13 cellular contexts compared by ENCODE assay signal in genomic region chr2:20611844-20612356, GRCh38. TPM values are rescaled to one million over a fixed set of nuclear protein-coding genes. Genes with fewer than 3 reads are reported as not detected.
DNase-seq lines count a peak whose midpoint lies in the region; ATAC-seq and TF ChIP-seq lines count a peak whose summit lies in the region.
"Had no signal": no experiment of that assay in that cellular context is flagged by ENCODE, and none has a peak within 500 bp of the region (broad histone marks: within the 10 kb centered on the region; RNA-seq: fewer than 3 reads in every experiment).

No MANE protein-coding gene starts in this region.

- H3K27me3 ChIP-seq in H9 (ENCODE audit: insufficient read depth, low read length): no peaks in the 10 kb centered on the region
- H3K27me3 ChIP-seq in duodenal mucosa (ENCODE audit: control insufficient read depth in 1 of 2, insufficient read depth in 2 of 2, low read length in 2 of 2): no peaks in the 10 kb centered on the region
- H3K27me3 ChIP-seq in spleen (replicated peaks in 1 of 7): no peaks in the 10 kb centered on the region
- H3K27me3 ChIP-seq in CD4-positive, alpha-beta T cell (ENCODE audit: control insufficient read depth, insufficient read depth, low read length): no peaks in the 10 kb centered on the region

- H4K5ac ChIP-seq in H9 (ENCODE audit: insufficient read length, low read depth, low read length): no peak overlapping the region

- H2BK15ac ChIP-seq in H9 (ENCODE audit: low read depth, low read length): no peak overlapping the region

- no peak overlapping the region for H3K14ac ChIP-seq in H9 (ENCODE audit: insufficient read depth, low read length)

- no peak overlapping the region for H3K4me2 ChIP-seq in H9 (ENCODE audit: insufficient read depth, insufficient read length, low read length)

- H3K79me1 ChIP-seq in H9 (ENCODE audit: insufficient read depth, low read depth, low read length, poor library complexity, severe bottlenecking): no peaks in the 10 kb centered on the region

- no peak overlapping the region for H4K8ac ChIP-seq in H9 (replicated peaks; ENCODE audit: insufficient read length, low read depth, low read length)

- no peak overlapping the region for H3K23ac ChIP-seq in H9 (ENCODE audit: insufficient read length, low read depth, low read length)

- H3K4me1 ChIP-seq in H9 (ENCODE audit: insufficient read depth, low read length) (peaks cover 3% of the 10 kb centered on the region; the same call in 1 of the 2 replicates), duodenal mucosa (ENCODE audit: control insufficient read depth in 1 of 2, insufficient read depth in 2 of 2, low read length in 2 of 2) (peaks cover 28% of the 10 kb centered on the region in 2 donors), spleen (peaks cover 27 to 75% (median 64%) of the 10 kb centered on the region in 6 donors)

- H3K18ac ChIP-seq in H9 (ENCODE audit: insufficient read length, low read depth, low read length): peak overlapping the region; percentile 28

- peaks cover 0 to 11% (median 0%) of the 10 kb centered on the region in 3 experiments; a peak in 4 of 7 replicates for H3K36me3 Mint-ChIP-seq in H9 (ENCODE audit: insufficient read depth in 1 of 3, low read depth in 3 of 3)
- H3K36me3 Mint-ChIP-seq in CD4-positive, alpha-beta T cell (ENCODE audit: low read depth): peaks cover 5% of the 10 kb centered on the region
- H3K36me3 Mint-ChIP-seq in activated naive CD4-positive, alpha-beta T cell treated with anti-CD3 and anti-CD28 coated beads, Interleukin-2, amount 10 ng/mL, durations not matched to agents 7 days and 5 days: no peaks in the 10 kb centered on the region
- peaks cover 13% of the 10 kb centered on the region for H3K36me3 Mint-ChIP-seq in glutamatergic neuron (ENCODE audit: unreplicated experiment)

- no peak overlapping the region for H3K9ac ChIP-seq in H9 (ENCODE audit: extremely low read depth, insufficient read length, low read length)
- H3K9ac ChIP-seq in duodenal mucosa (ENCODE audit: low read depth in 1 of 2, low read length in 2 of 2): no peak overlapping the region

- no peak overlapping the region for H2BK120ac ChIP-seq in H9 (ENCODE audit: low read depth, low read length, poor library complexity, severe bottlenecking)

- no peak for DNase-seq in H9
- peak; percentile 11 for DNase-seq in mesenteric fat pad (ENCODE audit: low spot score)
- no peak for DNase-seq in spleen
- no peak for DNase-seq in CD4-positive, alpha-beta T cell
- no peak for DNase-seq in activated naive CD4-positive, alpha-beta T cell treated with anti-CD3 and anti-CD28 coated beads, Interleukin-2, amount 10 ng/mL, durations not matched to agents 7 days and 5 days
- DNase-seq in glutamatergic neuron: no peak
- DNase-seq: NCI-H1417; NCI-H446; stimulated activated CD4-positive, alpha-beta T cell treated with anti-CD3 and anti-CD28 coated beads, Interleukin-4, amount 100 ng/mL, for 24 hours had no signal

- no peak overlapping the region for H2AFZ ChIP-seq in H9 (ENCODE audit: low read length)

- H3K27me3 Mint-ChIP-seq in H9 (ENCODE audit: low read depth) (peaks cover 3% of the 10 kb centered on the region), glutamatergic neuron (ENCODE audit: unreplicated experiment) (peaks cover 5% of the 10 kb centered on the region)
- no peaks in the 10 kb centered on the region for H3K27me3 Mint-ChIP-seq in CD4-positive, alpha-beta T cell
- peaks cover 4% of the 10 kb centered on the region for H3K27me3 Mint-ChIP-seq in activated naive CD4-positive, alpha-beta T cell treated with anti-CD3 and anti-CD28 coated beads, Interleukin-2, amount 10 ng/mL, durations not matched to agents 7 days and 5 days
- H3K27me3 Mint-ChIP-seq: activated naive CD4-positive, alpha-beta T cell treated with anti-CD3 and anti-CD28 coated beads, Interleukin-2, amount 50 U/mL, for 24 hours; progenitor cell of endocrine pancreas had no signal

- H3K9me3 Mint-ChIP-seq in H9 (peaks cover 2 to 8% of the 10 kb centered on the region in 2 experiments; a peak in 4 of 5 replicates), glutamatergic neuron (ENCODE audit: unreplicated experiment) (peaks cover 10% of the 10 kb centered on the region)
- H3K9me3 Mint-ChIP-seq in CD4-positive, alpha-beta T cell: peaks cover 3% of the 10 kb centered on the region
- no peaks in the 10 kb centered on the region for H3K9me3 Mint-ChIP-seq in activated naive CD4-positive, alpha-beta T cell treated with anti-CD3 and anti-CD28 coated beads, Interleukin-2, amount 10 ng/mL, durations not matched to agents 7 days and 5 days
- H3K9me3 Mint-ChIP-seq: activated naive CD4-positive, alpha-beta T cell treated with anti-CD3 and anti-CD28 coated beads, Interleukin-2, amount 50 U/mL, for 24 hours had no signal

- peaks cover 3% of the 10 kb centered on the region for H3K23me2 ChIP-seq in H9 (ENCODE audit: insufficient read length, low read depth, low read length, poor library complexity, severe bottlenecking)

- H4K20me1 ChIP-seq in H9 (ENCODE audit: control insufficient read depth, insufficient read depth, insufficient read length): no peaks in the 10 kb centered on the region

- H3K36me3 ChIP-seq in duodenal mucosa (ENCODE audit: control insufficient read depth in 1 of 2, insufficient read depth in 2 of 2, low read length in 2 of 2): no peaks in the 10 kb centered on the region
- peaks cover 0 to 12% (median 0%) of the 10 kb centered on the region in 6 donors for H3K36me3 ChIP-seq in spleen

- no peaks in the 10 kb centered on the region for H3K9me3 ChIP-seq in H9 (ENCODE audit: control insufficient read depth, low read depth, low read length)
- H3K9me3 ChIP-seq in duodenal mucosa (ENCODE audit: control insufficient read depth in 1 of 2, low read length in 2 of 2): peaks cover 0 to 2% of the 10 kb centered on the region in 2 donors
- H3K9me3 ChIP-seq in spleen: peaks cover 0 to 8% (median 4%) of the 10 kb centered on the region in 8 donors
- H3K9me3 ChIP-seq in CD4-positive, alpha-beta T cell (ENCODE audit: control insufficient read depth, low read length): no peaks in the 10 kb centered on the region

- H2BK20ac ChIP-seq in H9 (ENCODE audit: low read depth, low read length, poor library complexity, severe bottlenecking): no peak overlapping the region

- H3K4me1 Mint-ChIP-seq in H9: peaks cover 19 to 28% of the 10 kb centered on the region in 2 experiments
- no peaks in the 10 kb centered on the region for H3K4me1 Mint-ChIP-seq in CD4-positive, alpha-beta T cell (ENCODE audit: low read depth)
- no peaks in the 10 kb centered on the region for H3K4me1 Mint-ChIP-seq in activated naive CD4-positive, alpha-beta T cell treated with anti-CD3 and anti-CD28 coated beads, Interleukin-2, amount 10 ng/mL, durations not matched to agents 7 days and 5 days
- H3K4me1 Mint-ChIP-seq in glutamatergic neuron (ENCODE audit: low read depth, unreplicated experiment): peaks cover 9% of the 10 kb centered on the region
- H3K4me1 Mint-ChIP-seq: activated naive CD4-positive, alpha-beta T cell treated with anti-CD3 and anti-CD28 coated beads, Interleukin-2, amount 50 U/mL, for 24 hours had no signal

- H3K4me3 Mint-ChIP-seq in H9: no peak overlapping the region
- no peak overlapping the region for H3K4me3 Mint-ChIP-seq in CD4-positive, alpha-beta T cell
- H3K4me3 Mint-ChIP-seq in activated naive CD4-positive, alpha-beta T cell treated with anti-CD3 and anti-CD28 coated beads, Interleukin-2, amount 10 ng/mL, durations not matched to agents 7 days and 5 days: no peak overlapping the region
- no peak overlapping the region for H3K4me3 Mint-ChIP-seq in glutamatergic neuron (ENCODE audit: unreplicated experiment)
- H3K4me3 Mint-ChIP-seq: activated naive CD4-positive, alpha-beta T cell treated with anti-CD3 and anti-CD28 coated beads, Interleukin-2, amount 50 U/mL, for 24 hours had no signal

- H3K27ac ChIP-seq in H9 (ENCODE audit: insufficient read length, low read depth, low read length) (no peak overlapping the region), duodenal mucosa (ENCODE audit: low read depth, low read length) (peak overlapping the region; percentile 87), spleen (peak overlapping the region in 7 of 8 donors; percentile 75 to 85 (median 79))
- no peak overlapping the region for H3K27ac ChIP-seq in CD4-positive, alpha-beta T cell (ENCODE audit: low read depth, low read length)

- no peaks in the 10 kb centered on the region for H3K79me2 ChIP-seq in H9 (ENCODE audit: insufficient read depth, low read length)

- no peak overlapping the region for H3K56ac ChIP-seq in H9 (ENCODE audit: insufficient read length, low read depth, low read length)

- no peak overlapping the region for H2BK5ac ChIP-seq in H9 (ENCODE audit: insufficient read length, low read length)

- no peak overlapping the region for H4K91ac ChIP-seq in H9 (ENCODE audit: insufficient read length, low read depth, low read length)

- no peak for TF ChIP-seq CTCF in H9 (conservative IDR thresholded peaks at IDR 0.05)
- TF ChIP-seq CTCF in spleen (IDR thresholded peaks at IDR 0.05 in 8 of 11, conservative IDR thresholded peaks at IDR 0.05 in 3 of 11): no peak
- no peak for TF ChIP-seq CTCF in CD4-positive, alpha-beta T cell (IDR thresholded peaks at IDR 0.05)
- no peak for TF ChIP-seq CTCF in glutamatergic neuron (IDR thresholded peaks at IDR 0.05; ENCODE audit: partially characterized antibody, unreplicated experiment)

- H2AK5ac ChIP-seq in H9 (ENCODE audit: insufficient read length, low read length): no peak overlapping the region

- intact Hi-C loops in spleen (cut with DNase I; ENCODE audit: low total_unique reads): no loop called here
- intact Hi-C loops in CD4-positive, alpha-beta T cell (cut with DNase I, micrococcal nuclease): no loop called here

- H3T11ph ChIP-seq in H9 (ENCODE audit: low read length): no peak overlapping the region

- POLR2A ChIA-PET in CD4-positive, alpha-beta T cell (lab: Charles Lee): no interaction called here

- H3K27ac Mint-ChIP-seq in H9 (0 out of 7 replicates have a peak overlapping the region, but pooled peaks of 1 of the 3 experiments have one; percentile 40), glutamatergic neuron (ENCODE audit: unreplicated experiment) (no peak overlapping the region)
- no peak overlapping the region for H3K27ac Mint-ChIP-seq in CD4-positive, alpha-beta T cell
- H3K27ac Mint-ChIP-seq in activated naive CD4-positive, alpha-beta T cell treated with anti-CD3 and anti-CD28 coated beads, Interleukin-2, amount 10 ng/mL, durations not matched to agents 7 days and 5 days: no peak overlapping the region
- H3K27ac Mint-ChIP-seq: activated naive CD4-positive, alpha-beta T cell treated with anti-CD3 and anti-CD28 coated beads, Interleukin-2, amount 50 U/mL, for 24 hours had no signal

- H3K4me3 ChIP-seq in duodenal mucosa (ENCODE audit: low read depth in 1 of 2, low read length in 2 of 2) (no peak overlapping the region), spleen (no peak overlapping the region)

- CTCF ChIA-PET in CD4-positive, alpha-beta T cell (lab: Charles Lee): no interaction called here
- CTCF ChIA-PET in activated naive CD4-positive, alpha-beta T cell treated with anti-CD3 and anti-CD28 coated beads, Interleukin-2, amount 10 ng/mL, durations not matched to agents 7 days and 5 days (lab: Charles Lee): no interaction called here

- no CpG with 5 or more reads among the region's 3 CpGs for WGBS in H9 (ENCODE audit: extremely low coverage, insufficient read length, low lambda C conversion rate)
- WGBS in spleen, 5 donors: 84 to 90% (median 88%) methylated on average over 3 of the region's 3 CpGs

- ATAC-seq in CD4-positive, alpha-beta T cell (ENCODE audit: poor library complexity): no peak
- no peak for ATAC-seq in GM18505 (IDR thresholded peaks at IDR 0.05; ENCODE audit: unreplicated experiment)

- no peak overlapping the region for H3K4ac ChIP-seq in H9 (ENCODE audit: low read depth, low read length)

- no peak overlapping the region for H2BK12ac ChIP-seq in H9 (ENCODE audit: insufficient read length, low read depth, low read length)

- TF ChIP-seq POLR2A in spleen (IDR thresholded peaks at IDR 0.05): no peak
- no peak for TF ChIP-seq POLR2A in GM18505 (IDR thresholded peaks at IDR 0.05; ENCODE audit: borderline replicate concordance, extremely low read depth, insufficient read depth, insufficient read length)

RNA-seq across cellular contexts. Expression of gene HS1BP3, which starts 39.0 kb away (rescaled TPM):
- 10.8 and 11.1 TPM in 2 replicates for total RNA-seq in H9 (2021)
- total RNA-seq in mesenteric fat pad: 28.8 TPM
- total RNA-seq in spleen: 10 to 100 TPM; 21.1 to 38.0 (median 31.3) TPM
- 10 to 100 TPM in 2 of 3 donors, 1 to 10 TPM in 1; 8.8 to 23.5 (median 13.8) TPM for polyA plus RNA-seq in spleen
- 10 to 100 TPM in 1 of 2 experiments, 1 to 10 TPM in 1; 8.8 to 10.1 TPM for total RNA-seq in CD4-positive, alpha-beta T cell
- 23.8 TPM for total RNA-seq in glutamatergic neuron (ENCODE audit: unreplicated experiment)

RNA-seq across cellular contexts. Expression of gene GDF7, which starts 55.0 kb away (rescaled TPM):
- 0.04 TPM in 1 of 2 replicates, not detected in the other for total RNA-seq in H9 (2021)
- total RNA-seq in mesenteric fat pad: 1.2 TPM
- total RNA-seq in spleen: 1 to 10 TPM in 6 of 7 donors, under 1 TPM in 1; 0.83 to 3.8 (median 2.0) TPM
- polyA plus RNA-seq in spleen: 1 to 10 TPM in 1 of 3 donors, under 1 TPM in 2; 0.87 to 1.8 (median 0.89) TPM
- total RNA-seq in CD4-positive, alpha-beta T cell: under 1 TPM; 0.05 to 0.14 TPM
- total RNA-seq in glutamatergic neuron (ENCODE audit: unreplicated experiment): not detected

Comparison
In these comparisons a context has a peak if more than half of its experiments do, and no peak if none do; other contexts are left out.
1. H3K27ac ChIP-seq: peak in duodenal mucosa (single experiment) and spleen (7 of 8); none in H9 (single experiment) and CD4-positive, alpha-beta T cell (single experiment).